ENCODE assay signal across 34 cellular contexts in genomic region chrX:41394293-41394692, GRCh38. TPM values are rescaled to one million over a fixed set of nuclear protein-coding genes. Genes with fewer than 3 reads are reported as not detected.
"Had no signal": no experiment of that assay in that cellular context is flagged by ENCODE, and none has a peak within 500 bp of the region (broad histone marks: within the 10 kb centered on the region; RNA-seq: fewer than 3 reads in every experiment).

No MANE protein-coding gene starts in this region.

- H3K27me3 ChIP-seq: adrenal gland, body of pancreas, foreskin keratinocyte, gastrocnemius medialis, heart left ventricle had no signal

- H3K27ac ChIP-seq: adrenal gland, body of pancreas, foreskin keratinocyte, gastrocnemius medialis, heart left ventricle had no signal

- H3K4me1 ChIP-seq: adrenal gland, body of pancreas, foreskin keratinocyte, gastrocnemius medialis, heart left ventricle had no signal

- H3K4me3 ChIP-seq: adrenal gland, body of pancreas, gastrocnemius medialis, heart left ventricle had no signal

- DNase-seq: activated CD4-positive, alpha-beta memory T cell treated with anti-CD3 and anti-CD28 coated beads for 36 hours; activated CD4-positive, alpha-beta T cell treated with anti-CD3 and anti-CD28 coated beads for 36 hours; activated CD4-positive, alpha-beta T cell treated with anti-CD3 and anti-CD28 coated beads, Interleukin-2, amount 10 ng/mL, durations not matched to agents 24 days and 14 days; activated CD4-positive, CD25-positive, alpha-beta regulatory T cell; activated CD4-positive, CD25-positive, alpha-beta regulatory T cell treated with anti-CD3 and anti-CD28 coated beads, Interleukin-2, amount 50 U/mL, for 72 hours; activated CD8-positive, alpha-beta memory T cell treated with anti-CD3 and anti-CD28 coated beads, Interleukin-2, amount 10 ng/mL, durations not matched to agents 7 days and 5 days; activated CD8-positive, alpha-beta memory T cell treated with anti-CD3 and anti-CD28 coated beads, Interleukin-2, amount 50 U/mL, for 4 hours; activated CD8-positive, alpha-beta T cell treated with anti-CD3 and anti-CD28 coated beads, Interleukin-2, amount 10 ng/mL, durations not matched to agents 7 days and 5 days; activated effector memory CD4-positive, alpha-beta T cell treated with anti-CD3 and anti-CD28 coated beads, Interleukin-2, amount 50 U/mL, for 16 hours; activated naive CD4-positive, alpha-beta T cell treated with anti-CD3 and anti-CD28 coated beads for 36 hours; activated naive CD8-positive, alpha-beta T cell treated with anti-CD3 and anti-CD28 coated beads for 36 hours; activated naive CD8-positive, alpha-beta T cell treated with anti-CD3 and anti-CD28 coated beads, Interleukin-2, amount 50 U/mL, for 24 hours; activated T-cell treated with anti-CD3 and anti-CD28 coated beads, Interleukin-2, amount 50 U/mL, for 1 hour; activated T-cell treated with anti-CD3 and anti-CD28 coated beads, Interleukin-2, amount 50 U/mL, for 48 hours; adrenal gland; amygdala; body of pancreas; caudate nucleus; cortex of kidney; dermis blood vessel endothelial cell; effector CD4-positive, alpha-beta T cell; effector memory CD8-positive, alpha-beta T cell; erythroblast; foreskin keratinocyte; gastrocnemius medialis; glutamatergic neuron; heart left ventricle; T-helper 2 cell had no signal

- H3K9me3 ChIP-seq: adrenal gland, body of pancreas, gastrocnemius medialis had no signal

- H3K36me3 ChIP-seq: adrenal gland, gastrocnemius medialis, heart left ventricle had no signal

- ATAC-seq: activated CD4-positive, alpha-beta T cell treated with anti-CD3 and anti-CD28 coated beads for 36 hours; activated CD8-positive, alpha-beta memory T cell treated with anti-CD3 and anti-CD28 coated beads, Interleukin-2, amount 10 ng/mL, durations not matched to agents 7 days and 5 days; activated CD8-positive, alpha-beta T cell treated with anti-CD3 and anti-CD28 coated beads, Interleukin-2, amount 10 ng/mL, durations not matched to agents 7 days and 5 days; activated naive CD8-positive, alpha-beta T cell treated with anti-CD3 and anti-CD28 coated beads, Interleukin-2, amount 50 U/mL, for 24 hours; body of pancreas; effector memory CD8-positive, alpha-beta T cell; foreskin keratinocyte; gastrocnemius medialis; heart left ventricle had no signal

RNA-seq across cellular contexts. Expression of gene NYX, which starts 52.9 kb away (rescaled TPM):
- total RNA-seq: activated CD4-positive, alpha-beta memory T cell treated with anti-CD3 and anti-CD28 coated beads for 36 hours; activated CD4-positive, alpha-beta T cell treated with anti-CD3 and anti-CD28 coated beads for 36 hours; activated CD4-positive, alpha-beta T cell treated with anti-CD3 and anti-CD28 coated beads, Interleukin-2, amount 10 ng/mL, durations not matched to agents 24 days and 14 days; activated CD8-positive, alpha-beta memory T cell treated with anti-CD3 and anti-CD28 coated beads for 36 hours; activated CD8-positive, alpha-beta memory T cell treated with anti-CD3 and anti-CD28 coated beads, Interleukin-2, amount 10 ng/mL, durations not matched to agents 7 days and 5 days; activated CD8-positive, alpha-beta T cell treated with anti-CD3 and anti-CD28 coated beads, Interleukin-2, amount 10 ng/mL, durations not matched to agents 7 days and 5 days; activated naive CD4-positive, alpha-beta T cell treated with anti-CD3 and anti-CD28 coated beads for 36 hours; activated naive CD8-positive, alpha-beta T cell treated with anti-CD3 and anti-CD28 coated beads for 36 hours; activated T-helper 1 cell treated with anti-CD3 and anti-CD28 coated beads, Interleukin-12 subunit alpha, Interleukin-12 subunit beta, Interleukin-2, Interleukin-4 antibody, amounts not matched to agents 30 ng/mL and 10 ng/mL and 1 ng/mL, durations not matched to agents 14 hours and 24 hours and 36 hours; activated T-helper 2 cell treated with anti-CD3 and anti-CD28 coated beads, Interferon-gamma antibody, Interleukin-2, Interleukin-4, amounts not matched to agents 10 μg/mL and 5 μg/mL and 100 μg/mL, durations not matched to agents 14 hours and 24 hours and 36 hours; adrenal gland; aorta; body of pancreas; chondrocyte; dermis blood vessel endothelial cell; foreskin keratinocyte; heart left ventricle; T-helper 1 cell treated with Interleukin-12 subunit alpha and Interleukin-12 subunit beta and Interleukin-4 antibody, amounts not matched to agents 30 ng/mL and 1 ng/mL, for 36 hours had no signal
- polyA plus RNA-seq: adrenal gland, aorta, foreskin keratinocyte, heart left ventricle had no signal
